ENCODE assay signal across 18 cellular contexts in genomic region chr9:124351672-124352468, GRCh38.
A peak's percentile ranks its signal among the peaks of the same experiment; 100 is the strongest.
DNase-seq lines count a peak whose midpoint lies in the region; ATAC-seq and TF ChIP-seq lines count a peak whose summit lies in the region.
"Had no signal": no experiment of that assay in that cellular context is flagged by ENCODE, and none has a peak within 500 bp of the region (broad histone marks: within the 10 kb centered on the region; RNA-seq: fewer than 3 reads in every experiment).

No MANE protein-coding gene starts in this region.

- ATAC-seq in activated naive CD8-positive, alpha-beta T cell treated with anti-CD3 and anti-CD28 coated beads, Interleukin-2, amount 50 U/mL, for 24 hours, result no peak
- ATAC-seq in stimulated activated effector memory CD8-positive, alpha-beta T cell treated with anti-CD3 and anti-CD28 coated beads, Interleukin-12 subunit alpha, Interleukin-12 subunit beta, amount 100 ng/mL, for 72 hours, result no peak
- ATAC-seq in activated T-helper 17 cell treated with anti-CD3 and anti-CD28 coated beads, Interleukin-2, amount 50 U/mL, for 72 hours (replicated peaks), result no peak
- ATAC-seq: foreskin keratinocyte; stimulated activated memory B cell treated with anti-CD40 and anti-IgM and Interleukin-4, amounts not matched to agents 10 μg/mL and 1 μg/mL and 100 μg/mL, for 72 hours had no signal

- H3K4me3 ChIP-seq in brain microvascular endothelial cell (ENCODE audit: low read depth, low read length), result no peak overlapping the region

- peaks cover under 1% of the 10 kb centered on the region for H3K4me1 Mint-ChIP-seq in activated naive CD8-positive, alpha-beta T cell treated with anti-CD3 and anti-CD28 coated beads for 36 hours
- no peaks in the 10 kb centered on the region for H3K4me1 Mint-ChIP-seq in activated naive CD8-positive, alpha-beta T cell treated with anti-CD3 and anti-CD28 coated beads, Interleukin-2, amount 50 U/mL, for 24 hours
- peaks cover 13% of the 10 kb centered on the region for H3K4me1 Mint-ChIP-seq in stimulated activated effector memory CD8-positive, alpha-beta T cell treated with anti-CD3 and anti-CD28 coated beads, Interleukin-12 subunit alpha, Interleukin-12 subunit beta, amount 100 ng/mL, for 72 hours
- H3K4me1 Mint-ChIP-seq in activated T-helper 17 cell treated with anti-CD3 and anti-CD28 coated beads, Interleukin-2, amount 50 U/mL, for 72 hours, result no peaks in the 10 kb centered on the region

- H3K4me3 Mint-ChIP-seq in activated naive CD8-positive, alpha-beta T cell treated with anti-CD3 and anti-CD28 coated beads for 36 hours, result no peak overlapping the region
- H3K4me3 Mint-ChIP-seq in activated naive CD8-positive, alpha-beta T cell treated with anti-CD3 and anti-CD28 coated beads, Interleukin-2, amount 50 U/mL, for 24 hours, result no peak overlapping the region
- no peak overlapping the region for H3K4me3 Mint-ChIP-seq in stimulated activated effector memory CD8-positive, alpha-beta T cell treated with anti-CD3 and anti-CD28 coated beads, Interleukin-12 subunit alpha, Interleukin-12 subunit beta, amount 100 ng/mL, for 72 hours
- no peak overlapping the region for H3K4me3 Mint-ChIP-seq in activated T-helper 17 cell treated with anti-CD3 and anti-CD28 coated beads, Interleukin-2, amount 50 U/mL, for 72 hours
- H3K4me3 Mint-ChIP-seq: CD4-positive, alpha-beta T cell; stimulated activated memory B cell treated with anti-CD40 and anti-IgM and Interleukin-4, amounts not matched to agents 10 μg/mL and 1 μg/mL and 100 μg/mL, for 72 hours had no signal

- H3K9me3 Mint-ChIP-seq in activated naive CD8-positive, alpha-beta T cell treated with anti-CD3 and anti-CD28 coated beads for 36 hours, result no peaks in the 10 kb centered on the region
- no peaks in the 10 kb centered on the region for H3K9me3 Mint-ChIP-seq in activated naive CD8-positive, alpha-beta T cell treated with anti-CD3 and anti-CD28 coated beads, Interleukin-2, amount 50 U/mL, for 24 hours
- H3K9me3 Mint-ChIP-seq in stimulated activated effector memory CD8-positive, alpha-beta T cell treated with anti-CD3 and anti-CD28 coated beads, Interleukin-12 subunit alpha, Interleukin-12 subunit beta, amount 100 ng/mL, for 72 hours, result no peaks in the 10 kb centered on the region
- H3K9me3 Mint-ChIP-seq in activated T-helper 17 cell treated with anti-CD3 and anti-CD28 coated beads, Interleukin-2, amount 50 U/mL, for 72 hours, result no peaks in the 10 kb centered on the region
- H3K9me3 Mint-ChIP-seq: CD4-positive, alpha-beta T cell; stimulated activated memory B cell treated with anti-CD40 and anti-IgM and Interleukin-4, amounts not matched to agents 10 μg/mL and 1 μg/mL and 100 μg/mL, for 72 hours had no signal

- peak overlapping the region; percentile 12 for H3K27ac Mint-ChIP-seq in activated naive CD8-positive, alpha-beta T cell treated with anti-CD3 and anti-CD28 coated beads for 36 hours
- no peak overlapping the region for H3K27ac Mint-ChIP-seq in activated naive CD8-positive, alpha-beta T cell treated with anti-CD3 and anti-CD28 coated beads, Interleukin-2, amount 50 U/mL, for 24 hours
- H3K27ac Mint-ChIP-seq in stimulated activated effector memory CD8-positive, alpha-beta T cell treated with anti-CD3 and anti-CD28 coated beads, Interleukin-12 subunit alpha, Interleukin-12 subunit beta, amount 100 ng/mL, for 72 hours, result peak overlapping the region; percentile 73
- H3K27ac Mint-ChIP-seq in activated T-helper 17 cell treated with anti-CD3 and anti-CD28 coated beads, Interleukin-2, amount 50 U/mL, for 72 hours, result no peak overlapping the region
- H3K27ac Mint-ChIP-seq: CD4-positive, alpha-beta T cell had no signal

- in situ Hi-C loops in brain microvascular endothelial cell (cut with HindIII; ENCODE audit: low pct_ligation_motif_present, low sequenced_read_pairs), result no loop called here

- H3K27ac ChIP-seq in angular gyrus (ENCODE audit: low read depth, low read length) (peak overlapping the region; percentile 32), brain microvascular endothelial cell (no peak overlapping the region)
- H3K27ac ChIP-seq: foreskin keratinocyte had no signal

- no peaks in the 10 kb centered on the region for H3K27me3 Mint-ChIP-seq in activated naive CD8-positive, alpha-beta T cell treated with anti-CD3 and anti-CD28 coated beads for 36 hours
- no peaks in the 10 kb centered on the region for H3K27me3 Mint-ChIP-seq in activated naive CD8-positive, alpha-beta T cell treated with anti-CD3 and anti-CD28 coated beads, Interleukin-2, amount 50 U/mL, for 24 hours
- no peaks in the 10 kb centered on the region for H3K27me3 Mint-ChIP-seq in activated T-helper 17 cell treated with anti-CD3 and anti-CD28 coated beads, Interleukin-2, amount 50 U/mL, for 72 hours
- H3K27me3 Mint-ChIP-seq: CD4-positive, alpha-beta T cell; stimulated activated memory B cell treated with anti-CD40 and anti-IgM and Interleukin-4, amounts not matched to agents 10 μg/mL and 1 μg/mL and 100 μg/mL, for 72 hours had no signal

- peaks cover 80% of the 10 kb centered on the region for H3K36me3 ChIP-seq in brain microvascular endothelial cell (replicated peaks)

- H3K27me3 ChIP-seq in brain microvascular endothelial cell (replicated peaks), result no peaks in the 10 kb centered on the region
- H3K27me3 ChIP-seq: foreskin keratinocyte had no signal

- peaks cover 13% of the 10 kb centered on the region for H3K36me3 Mint-ChIP-seq in activated naive CD8-positive, alpha-beta T cell treated with anti-CD3 and anti-CD28 coated beads for 36 hours
- peaks cover 34% of the 10 kb centered on the region for H3K36me3 Mint-ChIP-seq in activated naive CD8-positive, alpha-beta T cell treated with anti-CD3 and anti-CD28 coated beads, Interleukin-2, amount 50 U/mL, for 24 hours (ENCODE audit: low read depth)
- peaks cover 78% of the 10 kb centered on the region for H3K36me3 Mint-ChIP-seq in stimulated activated effector memory CD8-positive, alpha-beta T cell treated with anti-CD3 and anti-CD28 coated beads, Interleukin-12 subunit alpha, Interleukin-12 subunit beta, amount 100 ng/mL, for 72 hours
- H3K36me3 Mint-ChIP-seq in activated T-helper 17 cell treated with anti-CD3 and anti-CD28 coated beads, Interleukin-2, amount 50 U/mL, for 72 hours (ENCODE audit: low read depth), result peaks cover 69% of the 10 kb centered on the region

- no peak for DNase-seq in activated naive CD8-positive, alpha-beta T cell treated with anti-CD3 and anti-CD28 coated beads for 36 hours
- DNase-seq in activated naive CD8-positive, alpha-beta T cell treated with anti-CD3 and anti-CD28 coated beads, Interleukin-2, amount 50 U/mL, for 24 hours, result no peak
- DNase-seq in islet precursor cell (peak; percentile 41), brain microvascular endothelial cell (no peak), Ammon's horn (ENCODE audit: low spot score) (no peak)
- DNase-seq in stimulated activated effector memory CD8-positive, alpha-beta T cell treated with anti-CD3 and anti-CD28 coated beads, Interleukin-12 subunit alpha, Interleukin-12 subunit beta, amount 100 ng/mL, for 72 hours (ENCODE audit: low spot score in 2 of 2), result no peak
- DNase-seq: activated CD4-positive, alpha-beta T cell treated with anti-CD3 and anti-CD28 coated beads, Interleukin-2, amount 50 U/mL, for 4 hours; activated T-cell treated with anti-CD3 and anti-CD28 coated beads for 4 hours; CD4-positive, alpha-beta T cell; foreskin keratinocyte; Karpas-422; NCI-H1105; NCI-H2171 treated with DMSO at 0.1 percent for 48 hours; NCI-H774; SW 1271 had no signal

- no peak for TF ChIP-seq CTCF in brain microvascular endothelial cell (IDR thresholded peaks at IDR 0.05; ENCODE audit: low read depth, low read length, missing control alignments)

Comparison
In these comparisons a context has a peak if more than half of its experiments do, and no peak if none do; other contexts are left out.
1. H3K27ac Mint-ChIP-seq: peak in activated naive CD8-positive, alpha-beta T cell treated with anti-CD3 and anti-CD28 coated beads for 36 hours (single experiment) and stimulated activated effector memory CD8-positive, alpha-beta T cell treated with anti-CD3 and anti-CD28 coated beads, Interleukin-12 subunit alpha, Interleukin-12 subunit beta, amount 100 ng/mL, for 72 hours (single experiment); none in activated naive CD8-positive, alpha-beta T cell treated with anti-CD3 and anti-CD28 coated beads, Interleukin-2, amount 50 U/mL, for 24 hours (single experiment) and activated T-helper 17 cell treated with anti-CD3 and anti-CD28 coated beads, Interleukin-2, amount 50 U/mL, for 72 hours (single experiment).